8 cellular contexts compared by ENCODE assay signal in the genomic region with DNA sequence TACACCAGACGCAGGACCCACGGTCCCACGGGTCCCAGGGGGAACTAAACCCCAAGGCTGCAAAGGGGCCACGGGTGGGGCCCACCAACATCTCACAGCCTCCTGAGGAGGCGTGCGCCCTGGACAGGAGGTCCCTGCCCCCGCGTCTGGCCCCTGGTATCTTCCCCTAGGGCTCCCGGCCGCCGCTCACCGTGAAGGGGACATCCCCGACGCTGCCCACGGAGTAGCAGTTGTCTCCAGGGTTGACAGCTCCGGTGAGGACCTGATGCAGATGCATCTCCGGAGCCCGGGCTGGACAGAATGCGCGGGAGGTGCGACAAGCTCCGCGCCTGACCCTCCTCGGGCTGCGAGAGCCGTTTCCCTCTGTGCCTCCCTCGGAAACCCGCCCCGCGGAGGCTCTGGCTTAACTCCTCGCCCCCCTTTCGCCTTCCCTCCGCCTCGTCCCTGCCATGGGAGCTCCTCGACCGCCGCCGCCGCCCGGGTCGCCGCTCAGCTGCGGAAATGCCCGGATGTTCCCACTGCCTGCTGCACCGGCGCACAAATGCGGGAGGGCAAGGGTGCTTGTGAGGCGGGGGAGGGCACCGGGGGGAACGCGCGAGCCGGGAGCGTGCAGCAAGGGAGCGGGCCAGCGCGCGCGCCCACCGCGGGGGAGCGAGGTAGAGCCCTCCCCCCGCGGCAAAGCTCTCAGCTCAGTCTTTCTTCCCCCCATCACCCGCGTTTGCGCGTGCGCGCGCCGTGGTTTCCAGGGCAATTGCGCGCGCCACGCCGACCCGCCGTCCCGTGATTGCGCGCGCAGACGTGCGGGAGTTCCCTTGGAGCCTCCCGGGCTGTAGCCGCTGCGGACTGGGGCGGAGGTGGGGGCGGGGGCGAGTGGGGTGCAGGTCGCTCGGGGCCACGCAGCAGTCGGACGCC. TPM values are rescaled to one million over a fixed set of nuclear protein-coding genes. Genes with fewer than 3 reads are reported as not detected.
A peak's percentile ranks its signal among the peaks of the same experiment; 100 is the strongest.
DNase-seq lines count a peak whose midpoint lies in the region; ATAC-seq and TF ChIP-seq lines count a peak whose summit lies in the region.

A gene with protein sequence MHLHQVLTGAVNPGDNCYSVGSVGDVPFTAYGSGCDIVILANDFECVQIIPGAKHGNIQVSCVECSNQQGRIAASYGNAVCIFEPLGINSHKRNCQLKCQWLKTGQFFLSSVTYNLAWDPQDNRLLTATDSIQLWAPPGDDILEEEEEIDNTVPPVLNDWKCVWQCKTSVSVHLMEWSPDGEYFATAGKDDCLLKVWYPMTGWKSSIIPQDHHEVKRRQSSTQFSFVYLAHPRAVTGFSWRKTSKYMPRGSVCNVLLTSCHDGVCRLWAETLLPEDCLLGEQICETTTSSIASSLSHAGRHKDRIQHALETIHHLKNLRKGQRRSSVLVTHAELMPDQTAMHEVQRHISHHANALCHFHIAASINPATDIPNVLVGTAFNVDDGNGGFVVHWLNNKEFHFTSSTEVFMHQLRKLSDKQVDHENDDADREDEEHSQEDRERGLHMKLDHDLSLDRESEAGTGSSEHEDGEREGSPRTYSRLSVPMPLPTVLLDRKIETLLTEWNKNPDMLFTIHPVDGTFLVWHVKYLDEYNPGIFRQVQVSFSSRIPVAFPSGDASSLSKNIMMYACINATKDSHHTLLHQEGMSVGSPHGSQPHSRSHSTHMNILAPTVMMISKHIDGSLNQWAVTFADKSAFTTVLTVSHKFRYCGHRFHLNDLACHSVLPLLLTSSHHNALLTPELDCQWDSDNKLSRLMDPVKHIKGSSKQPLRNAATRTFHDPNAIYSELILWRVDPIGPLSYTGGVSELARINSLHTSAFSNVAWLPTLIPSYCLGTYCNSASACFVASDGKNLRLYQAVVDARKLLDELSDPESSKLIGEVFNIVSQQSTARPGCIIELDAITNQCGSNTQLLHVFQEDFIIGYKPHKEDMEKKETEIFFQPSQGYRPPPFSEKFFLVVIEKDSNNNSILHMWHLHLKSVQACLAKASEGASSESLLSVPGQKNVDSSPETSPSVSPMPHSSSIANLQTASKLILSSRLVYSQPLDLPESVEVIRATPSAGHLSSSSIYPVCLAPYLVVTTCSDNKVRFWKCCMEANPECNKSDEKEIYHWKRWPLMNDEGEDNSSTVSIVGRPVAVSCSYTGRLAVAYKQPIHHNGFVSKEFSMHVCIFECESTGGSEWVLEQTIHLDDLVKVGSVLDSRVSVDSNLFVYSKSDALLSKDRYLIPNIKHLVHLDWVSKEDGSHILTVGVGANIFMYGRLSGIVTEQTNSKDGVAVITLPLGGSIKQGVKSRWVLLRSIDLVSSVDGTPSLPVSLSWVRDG (N-terminal part only) (minus strand): TSS at position 503 of the 912 bp plus-strand sequence. CDS start 226 bp downstream, at position 277.

- H3K4me3 Mint-ChIP-seq in activated naive CD8-positive, alpha-beta T cell treated with anti-CD3 and anti-CD28 coated beads for 36 hours = peak within 1 kb of the TSS; percentile 87

- H3K36me3 ChIP-seq in GM23248 (ENCODE audit: low read depth) = no peaks in the 10 kb centered on the region
- no peaks in the 10 kb centered on the region for H3K36me3 ChIP-seq in MG63
- H3K36me3 ChIP-seq in SK-N-MC (ENCODE audit: insufficient read depth, low read length) = no peaks in the 10 kb centered on the region

- in situ Hi-C loops in GM23248 (cut with MboI) = no loop called here

- no peaks in the 10 kb centered on the region for H3K9me3 ChIP-seq in GM23248 (ENCODE audit: low read depth)
- no peaks in the 10 kb centered on the region for H3K9me3 ChIP-seq in MG63
- H3K9me3 ChIP-seq in SK-N-MC (ENCODE audit: low read depth, low read length) = no peaks in the 10 kb centered on the region

- WGBS in GM23248 (ENCODE audit: low coverage in 1 of 2, low lambda C conversion rate in 2 of 2, missing lambda C conversion rate in 2 of 2), 2 experiments = 1% methylated on average over 61 to 81 of the region's 96 CpGs

- peak within 1 kb of the TSS; percentile 78 for H3K9ac ChIP-seq in GM23248
- H3K9ac ChIP-seq in SK-N-MC (ENCODE audit: insufficient read length) = peak within 1 kb of the TSS; percentile 88

- H3K4me1 Mint-ChIP-seq in activated naive CD8-positive, alpha-beta T cell treated with anti-CD3 and anti-CD28 coated beads for 36 hours = peaks cover 28% of the 10 kb centered on the region

- H3K79me2 ChIP-seq in GM23248 (ENCODE audit: insufficient read depth) = peaks cover 39% of the 10 kb centered on the region

- H3K4me2 ChIP-seq in GM23248 (ENCODE audit: unreplicated experiment) = peak within 1 kb of the TSS; percentile 91

- TF ChIP-seq CTCF in omental fat pad (IDR thresholded peaks at IDR 0.05) = no peak

- H3K27ac Mint-ChIP-seq in activated naive CD8-positive, alpha-beta T cell treated with anti-CD3 and anti-CD28 coated beads for 36 hours = peak within 1 kb of the TSS; percentile 75

- H3K27ac ChIP-seq in GM23248 = peak within 1 kb of the TSS; percentile 42
- peak within 1 kb of the TSS; percentile 66; the same call in 1 of the 2 replicates for H3K27ac ChIP-seq in SK-N-MC
- peak within 1 kb of the TSS; percentile 48 for H3K27ac ChIP-seq in temporal lobe (ENCODE audit: low read depth, low read length)

- peaks cover 8% of the 10 kb centered on the region for H3F3A ChIP-seq in GM23248 (ENCODE audit: insufficient read depth)

- peak; percentile 79 for ATAC-seq in omental fat pad (ENCODE audit: low FRiP score)

- H3K4me1 ChIP-seq in GM23248 (ENCODE audit: insufficient read depth) = peaks cover 5% of the 10 kb centered on the region; the same call in 1 of the 2 replicates

- H3K27me3 ChIP-seq in GM23248 (replicated peaks; ENCODE audit: insufficient read depth) (0 out of 2 replicates have a peak, but pooled peaks cover 8% of the 10 kb centered on the region), MG63 (no peaks in the 10 kb centered on the region)

- DNase-seq in DMS79 (lab: John Stamatoyannopoulos, UW) (peak; percentile 54), GM23248 (peak; percentile 91), MG63 (peak; percentile 87), SK-N-MC (ENCODE audit: low read depth, low spot score) (no peak), glomerular visceral epithelial cell (ENCODE audit: extremely low spot score) (peak; percentile 90), omental fat pad (ENCODE audit: low spot score) (peak; percentile 72)
- DNase-seq in activated naive CD8-positive, alpha-beta T cell treated with anti-CD3 and anti-CD28 coated beads for 36 hours = peak; percentile 85

- H4K20me1 ChIP-seq in GM23248 (ENCODE audit: insufficient read depth) = no peaks in the 10 kb centered on the region

- no peaks in the 10 kb centered on the region for H3K36me3 Mint-ChIP-seq in activated naive CD8-positive, alpha-beta T cell treated with anti-CD3 and anti-CD28 coated beads for 36 hours

- no peaks in the 10 kb centered on the region for H3K9me3 Mint-ChIP-seq in activated naive CD8-positive, alpha-beta T cell treated with anti-CD3 and anti-CD28 coated beads for 36 hours

- H3K9me2 ChIP-seq in GM23248 (ENCODE audit: insufficient read depth) = no peaks in the 10 kb centered on the region

- H2AFZ ChIP-seq in GM23248 = peak within 1 kb of the TSS; percentile 95

- H3K4me3 ChIP-seq in GM23248 = peak within 1 kb of the TSS; percentile 87
- H3K4me3 ChIP-seq in MG63 = peak within 1 kb of the TSS; percentile 93
- peak within 1 kb of the TSS; percentile 93 for H3K4me3 ChIP-seq in SK-N-MC

- H3K27me3 Mint-ChIP-seq in activated naive CD8-positive, alpha-beta T cell treated with anti-CD3 and anti-CD28 coated beads for 36 hours = peaks cover 7% of the 10 kb centered on the region

RNA-seq across cellular contexts. Expression of the gene that starts here (rescaled TPM):
- 17.6 and 28.8 TPM in 2 replicates for total RNA-seq in GM23248 (2014; rRNA removed; shearing (Covaris generic))
- 3.6 and 5.2 TPM in 2 replicates for polyA plus RNA-seq in GM23248 (2016; fragmentation: Nextera tagmentation; extraction: Ambion mirVana)
- total RNA-seq in MG63 (2014; rRNA removed; shearing (Covaris generic); ENCODE audit: low replicate concordance) = 6.6 and 16.2 TPM in 2 replicates
- total RNA-seq in activated naive CD8-positive, alpha-beta T cell treated with anti-CD3 and anti-CD28 coated beads for 36 hours = 1 to 10 TPM; 5.7 to 7.2 TPM
- total RNA-seq in omental fat pad (10 to 100 TPM; 47.5 to 77.2 (median 54.5) TPM), temporal lobe (136 TPM)
